Comparison of ENCODE assay signal across 24 cellular contexts in the genomic region with DNA sequence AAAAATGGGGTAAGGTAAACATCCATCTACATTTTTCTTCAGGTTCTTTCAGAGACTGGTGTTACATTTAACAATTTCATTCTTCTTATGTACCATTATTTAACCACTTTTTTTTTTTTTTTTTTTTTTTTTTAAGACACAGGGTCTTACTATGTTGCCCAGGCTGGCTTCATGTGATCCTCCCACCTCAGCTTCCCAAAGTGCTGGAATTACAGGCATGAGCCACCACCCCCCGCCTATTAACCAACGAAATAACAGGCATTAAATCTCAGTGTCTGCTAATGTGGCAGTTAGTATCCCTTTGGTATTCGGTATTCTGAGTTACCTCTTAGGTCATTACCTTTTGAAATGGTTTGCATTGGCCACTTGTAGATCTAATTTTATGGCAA.
A peak's percentile ranks its signal among the peaks of the same experiment; 100 is the strongest.
DNase-seq lines count a peak whose midpoint lies in the region; ATAC-seq and TF ChIP-seq lines count a peak whose summit lies in the region.
"Had no signal": no experiment of that assay in that cellular context is flagged by ENCODE, and none has a peak within 500 bp of the region (broad histone marks: within the 10 kb centered on the region; RNA-seq: fewer than 3 reads in every experiment).

No MANE protein-coding gene starts in this region.

- no peaks in the 10 kb centered on the region for H3K9me3 Mint-ChIP-seq in activated CD4-positive, alpha-beta T cell treated with anti-CD3 and anti-CD28 coated beads, Interleukin-2, amount 10 ng/mL, durations not matched to agents 7 days and 5 days
- no peaks in the 10 kb centered on the region for H3K9me3 Mint-ChIP-seq in activated naive CD8-positive, alpha-beta T cell treated with anti-CD3 and anti-CD28 coated beads for 36 hours
- no peaks in the 10 kb centered on the region for H3K9me3 Mint-ChIP-seq in naive thymus-derived CD8-positive, alpha-beta T cell
- peaks cover 47% of the 10 kb centered on the region for H3K9me3 Mint-ChIP-seq in glutamatergic neuron (ENCODE audit: unreplicated experiment)
- H3K9me3 Mint-ChIP-seq: brain, mesothelial cell of epicardium, nephron progenitor cell had no signal

- no peaks in the 10 kb centered on the region for H3K27me3 Mint-ChIP-seq in activated CD4-positive, alpha-beta T cell treated with anti-CD3 and anti-CD28 coated beads, Interleukin-2, amount 10 ng/mL, durations not matched to agents 7 days and 5 days
- H3K27me3 Mint-ChIP-seq in activated naive CD8-positive, alpha-beta T cell treated with anti-CD3 and anti-CD28 coated beads for 36 hours: no peaks in the 10 kb centered on the region
- no peaks in the 10 kb centered on the region for H3K27me3 Mint-ChIP-seq in naive thymus-derived CD8-positive, alpha-beta T cell
- peaks cover 34% of the 10 kb centered on the region for H3K27me3 Mint-ChIP-seq in glutamatergic neuron (ENCODE audit: unreplicated experiment)

- no peak for DNase-seq in activated CD4-positive, alpha-beta T cell treated with anti-CD3 and anti-CD28 coated beads, Interleukin-2, amount 10 ng/mL, durations not matched to agents 7 days and 5 days
- DNase-seq in activated CD4-positive, alpha-beta T cell treated with anti-CD3 and anti-CD28 coated beads for 4 hours: no peak
- no peak for DNase-seq in HEK293T (ENCODE audit: extremely low spot score)
- DNase-seq in activated naive CD8-positive, alpha-beta T cell treated with anti-CD3 and anti-CD28 coated beads for 36 hours: no peak
- no peak for DNase-seq in naive thymus-derived CD8-positive, alpha-beta T cell
- no peak for DNase-seq in cerebellar nuclear complex (lab: John Stamatoyannopoulos, UW)
- DNase-seq in glutamatergic neuron: no peak
- DNase-seq in NCI-H1417 (lab: John Stamatoyannopoulos, UW): no peak
- DNase-seq: activated CD4-positive, alpha-beta T cell treated with anti-CD3 and anti-CD28 coated beads for 48 hours; Caco-2; effector CD4-positive, alpha-beta T cell; foreskin fibroblast; left ventricle myocardium superior; NCI-H1092; NCI-H1930; NCI-H526 treated with DMSO at 0.1 percent for 48 hours; nephron progenitor cell; ovary; SJCRH30; stimulated activated CD4-positive, alpha-beta T cell treated with anti-CD3 and anti-CD28 coated beads, Interleukin-2, amount 100 ng/mL, for 24 hours had no signal

- H3K4me3 Mint-ChIP-seq in activated CD4-positive, alpha-beta T cell treated with anti-CD3 and anti-CD28 coated beads, Interleukin-2, amount 10 ng/mL, durations not matched to agents 7 days and 5 days: peak overlapping the region; percentile 23
- no peak overlapping the region for H3K4me3 Mint-ChIP-seq in activated naive CD8-positive, alpha-beta T cell treated with anti-CD3 and anti-CD28 coated beads for 36 hours
- peak overlapping the region in 7 of 10 donors; percentile 48 to 77 (median 63) for H3K4me3 Mint-ChIP-seq in naive thymus-derived CD8-positive, alpha-beta T cell
- H3K4me3 Mint-ChIP-seq in glutamatergic neuron (ENCODE audit: unreplicated experiment): no peak overlapping the region
- H3K4me3 Mint-ChIP-seq: brain, mesothelial cell of epicardium, nephron progenitor cell had no signal

- ATAC-seq in naive thymus-derived CD8-positive, alpha-beta T cell: no peak
- ATAC-seq: GM12878, HepG2, left ventricle myocardium superior had no signal

- peaks cover 95% of the 10 kb centered on the region for H3K4me1 Mint-ChIP-seq in activated CD4-positive, alpha-beta T cell treated with anti-CD3 and anti-CD28 coated beads, Interleukin-2, amount 10 ng/mL, durations not matched to agents 7 days and 5 days
- H3K4me1 Mint-ChIP-seq in activated naive CD8-positive, alpha-beta T cell treated with anti-CD3 and anti-CD28 coated beads for 36 hours: peaks cover 77% of the 10 kb centered on the region
- H3K4me1 Mint-ChIP-seq in naive thymus-derived CD8-positive, alpha-beta T cell: peaks cover 41 to 92% (median 84%) of the 10 kb centered on the region in 4 donors
- peaks cover 58% of the 10 kb centered on the region for H3K4me1 Mint-ChIP-seq in glutamatergic neuron (ENCODE audit: low read depth, unreplicated experiment)

- CTCF ChIA-PET in activated CD4-positive, alpha-beta T cell treated with anti-CD3 and anti-CD28 coated beads, Interleukin-2, amount 10 ng/mL, durations not matched to agents 7 days and 5 days (lab: Charles Lee): interaction anchor here (0.7 kb wide), 1 partner anchor 14 kb away, joined by 3 read pairs; no protein-coding TSS in a partner anchor
- CTCF ChIA-PET in HEK293T (lab: Yijun Ruan, JAX): no interaction called here

- peaks cover 27% of the 10 kb centered on the region for H3K36me3 Mint-ChIP-seq in activated CD4-positive, alpha-beta T cell treated with anti-CD3 and anti-CD28 coated beads, Interleukin-2, amount 10 ng/mL, durations not matched to agents 7 days and 5 days (ENCODE audit: low read depth)
- peaks cover 23% of the 10 kb centered on the region for H3K36me3 Mint-ChIP-seq in activated naive CD8-positive, alpha-beta T cell treated with anti-CD3 and anti-CD28 coated beads for 36 hours
- peaks cover 0 to 9% (median 7%) of the 10 kb centered on the region in 3 donors for H3K36me3 Mint-ChIP-seq in naive thymus-derived CD8-positive, alpha-beta T cell
- H3K36me3 Mint-ChIP-seq in glutamatergic neuron (ENCODE audit: unreplicated experiment): peaks cover 9% of the 10 kb centered on the region

- POLR2A ChIA-PET in activated CD4-positive, alpha-beta T cell treated with anti-CD3 and anti-CD28 coated beads, Interleukin-2, amount 10 ng/mL, durations not matched to agents 7 days and 5 days (lab: Charles Lee): no interaction called here
- POLR2A ChIA-PET in HEK293T (lab: Yijun Ruan, JAX): no interaction called here
- POLR2A ChIA-PET in naive thymus-derived CD8-positive, alpha-beta T cell (lab: Charles Lee): interaction anchor here (0.6 to 2.6 kb wide), 5 partner anchors 34 to 207 kb away, joined by 3 to 7 read pairs (median 5); a partner anchor contains a TSS

- TF ChIP-seq CTCF in glutamatergic neuron (IDR thresholded peaks at IDR 0.05; ENCODE audit: partially characterized antibody, unreplicated experiment): no peak

- H3K27ac Mint-ChIP-seq in activated CD4-positive, alpha-beta T cell treated with anti-CD3 and anti-CD28 coated beads, Interleukin-2, amount 10 ng/mL, durations not matched to agents 7 days and 5 days: peak overlapping the region; percentile 90
- peak overlapping the region; percentile 97 for H3K27ac Mint-ChIP-seq in activated naive CD8-positive, alpha-beta T cell treated with anti-CD3 and anti-CD28 coated beads for 36 hours
- H3K27ac Mint-ChIP-seq in naive thymus-derived CD8-positive, alpha-beta T cell: peak overlapping the region; percentile 83 to 98 (median 90)
- no peak overlapping the region for H3K27ac Mint-ChIP-seq in glutamatergic neuron (ENCODE audit: unreplicated experiment)
- H3K27ac Mint-ChIP-seq: nephron progenitor cell had no signal

TF ChIP-seq in HEK293T, 16 proteins besides CTCF, POLR2A, EP300 and RAD21:
- TF ChIP-seq FOXK2 (IDR thresholded peaks at IDR 0.05) (no peak), ZNF384 (IDR thresholded peaks at IDR 0.05) (0 out of 2 replicates have a peak, but pooled peaks have one; percentile 48)

Comparison
In these comparisons a context has a peak if more than half of its experiments do, and no peak if none do; other contexts are left out.
1. H3K4me3 Mint-ChIP-seq: peak in activated CD4-positive, alpha-beta T cell treated with anti-CD3 and anti-CD28 coated beads, Interleukin-2, amount 10 ng/mL, durations not matched to agents 7 days and 5 days (single experiment) and naive thymus-derived CD8-positive, alpha-beta T cell (7 of 10); none in activated naive CD8-positive, alpha-beta T cell treated with anti-CD3 and anti-CD28 coated beads for 36 hours (single experiment) and glutamatergic neuron (single experiment).